In genomic region chr19:23065306-23065705, GRCh38 we compare ENCODE assay signal across 36 cellular contexts.
"Had no signal": no experiment of that assay in that cellular context is flagged by ENCODE, and none has a peak within 500 bp of the region (broad histone marks: within the 10 kb centered on the region; RNA-seq: fewer than 3 reads in every experiment).

No MANE protein-coding gene starts in this region.

- H3K4me3 ChIP-seq: MG63 had no signal

- DNase-seq: Karpas-422, Kasumi-1, KG1, MG63, MM.1S, MV-4-11, NCI-H1048, NCI-H1092, NCI-H1092 treated with DMSO at 0.1 percent for 48 hours, NCI-H1105, NCI-H1105 treated with DMSO at 0.1 percent for 48 hours, NCI-H1417, NCI-H1417 treated with DMSO at 0.1 percent for 48 hours, NCI-H1436, NCI-H1436 treated with DMSO at 0.1 percent for 48 hours, NCI-H146, NCI-H1694, NCI-H1694 treated with DMSO at 0.1 percent for 48 hours, NCI-H187, NCI-H187 treated with DMSO at 0.1 percent for 48 hours, NCI-H1930, NCI-H2029, NCI-H2029 treated with DMSO at 0.1 percent for 48 hours, NCI-H2081, NCI-H2081 treated with DMSO at 0.1 percent for 48 hours, NCI-H2107, NCI-H2171, NCI-H2171 treated with DMSO at 0.1 percent for 48 hours, NCI-H2227 treated with DMSO at 0.1 percent for 48 hours, NCI-H226, NCI-H345, NCI-H446, NCI-H446 treated with DMSO at 0.1 percent for 48 hours, NCI-H510A, NCI-H510A treated with DMSO at 0.1 percent for 48 hours had no signal

- H3K27ac ChIP-seq: KMS-11 had no signal

- H3K27me3 ChIP-seq: MG63 had no signal

- H3K36me3 ChIP-seq: MG63 had no signal

- H3K4me2 ChIP-seq: KMS-11 had no signal

- H3K9ac ChIP-seq: KMS-11 had no signal

- H3K9me3 ChIP-seq: MG63 had no signal
